Comparison of ENCODE assay signal across 7 cellular contexts in the genomic region with DNA sequence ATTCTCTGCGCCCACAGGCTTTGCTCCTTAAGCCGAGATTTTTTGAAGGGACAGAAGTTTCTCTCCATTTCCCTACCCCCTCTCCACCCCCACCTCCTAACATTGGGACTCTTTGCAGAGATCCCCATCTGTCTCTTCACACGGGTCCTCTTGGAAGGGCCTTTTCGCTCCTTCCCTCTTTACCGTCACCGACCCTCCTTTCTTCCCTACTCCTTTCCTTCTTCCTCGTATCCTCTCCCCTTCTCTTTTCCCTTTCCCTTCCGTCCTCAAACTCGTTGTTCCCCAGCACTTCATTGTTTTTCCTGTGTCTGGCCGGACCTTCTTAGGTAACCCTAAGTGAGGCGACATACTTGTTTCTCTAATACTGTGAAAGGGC. TPM values are rescaled to one million over a fixed set of nuclear protein-coding genes. Genes with fewer than 3 reads are reported as not detected.
DNase-seq lines count a peak whose midpoint lies in the region; ATAC-seq and TF ChIP-seq lines count a peak whose summit lies in the region.

No MANE protein-coding gene starts in this region.

- CTCF ChIA-PET in activated CD8-positive, alpha-beta T cell treated with anti-CD3 and anti-CD28 coated beads, Interleukin-2, amount 10 ng/mL, durations not matched to agents 7 days and 5 days (lab: Charles Lee) = interaction anchor here (1.5 to 3.4 kb wide), 3 partner anchors 10 to 73 kb away, joined by 8 to 16 read pairs (median 16); no protein-coding TSS in a partner anchor

- DNase-seq in HFFc6 (no peak), OCI-M1 (lab: John Stamatoyannopoulos, UW) (no peak)
- no peak for DNase-seq in activated CD8-positive, alpha-beta T cell treated with anti-CD3 and anti-CD28 coated beads, Interleukin-2, amount 10 ng/mL, durations not matched to agents 7 days and 5 days
- no peak for DNase-seq in stimulated activated naive CD8-positive, alpha-beta T cell treated with anti-CD3 and anti-CD28 coated beads, Interleukin-15, amount 100 ng/mL, for 72 hours

- TF ChIP-seq CTCF in HFFc6 (IDR thresholded peaks at IDR 0.05) = no peak

- peak overlapping the region; percentile 97 for H3K4me3 ChIP-seq in iPS-18c (ENCODE audit: insufficient read depth, low read depth, low read length)

- H3K9me3 Mint-ChIP-seq in HFFc6 = no peaks in the 10 kb centered on the region
- H3K9me3 Mint-ChIP-seq in activated CD8-positive, alpha-beta T cell treated with anti-CD3 and anti-CD28 coated beads, Interleukin-2, amount 10 ng/mL, durations not matched to agents 7 days and 5 days (ENCODE audit: insufficient read depth) = no peaks in the 10 kb centered on the region
- H3K9me3 Mint-ChIP-seq in stimulated activated naive CD8-positive, alpha-beta T cell treated with anti-CD3 and anti-CD28 coated beads, Interleukin-15, amount 100 ng/mL, for 72 hours = no peaks in the 10 kb centered on the region

- H3K9me3 ChIP-seq in iPS-18c (ENCODE audit: control insufficient read depth, insufficient read depth, low read length) = no peaks in the 10 kb centered on the region

- peak overlapping the region; percentile 67 for H3K27ac Mint-ChIP-seq in HFFc6
- H3K27ac Mint-ChIP-seq in activated CD8-positive, alpha-beta T cell treated with anti-CD3 and anti-CD28 coated beads, Interleukin-2, amount 10 ng/mL, durations not matched to agents 7 days and 5 days = peak overlapping the region; percentile 84
- peak overlapping the region; percentile 85 to 94 for H3K27ac Mint-ChIP-seq in stimulated activated naive CD8-positive, alpha-beta T cell treated with anti-CD3 and anti-CD28 coated beads, Interleukin-15, amount 100 ng/mL, for 72 hours

- peak overlapping the region; percentile 94 for H3K4me3 Mint-ChIP-seq in HFFc6
- H3K4me3 Mint-ChIP-seq in activated CD8-positive, alpha-beta T cell treated with anti-CD3 and anti-CD28 coated beads, Interleukin-2, amount 10 ng/mL, durations not matched to agents 7 days and 5 days = peak overlapping the region; percentile 91
- peak overlapping the region; percentile 84 to 98 for H3K4me3 Mint-ChIP-seq in stimulated activated naive CD8-positive, alpha-beta T cell treated with anti-CD3 and anti-CD28 coated beads, Interleukin-15, amount 100 ng/mL, for 72 hours

- H3K27me3 Mint-ChIP-seq in HFFc6 (ENCODE audit: insufficient read depth) = no peaks in the 10 kb centered on the region; the same call in 1 of the 2 replicates
- H3K27me3 Mint-ChIP-seq in activated CD8-positive, alpha-beta T cell treated with anti-CD3 and anti-CD28 coated beads, Interleukin-2, amount 10 ng/mL, durations not matched to agents 7 days and 5 days (ENCODE audit: low read depth) = no peaks in the 10 kb centered on the region
- H3K27me3 Mint-ChIP-seq in stimulated activated naive CD8-positive, alpha-beta T cell treated with anti-CD3 and anti-CD28 coated beads, Interleukin-15, amount 100 ng/mL, for 72 hours = no peaks in the 10 kb centered on the region

- peaks cover 7% of the 10 kb centered on the region; the same call in 1 of the 2 replicates for H3K36me3 Mint-ChIP-seq in HFFc6 (ENCODE audit: low read depth)
- peaks cover 10% of the 10 kb centered on the region for H3K36me3 Mint-ChIP-seq in activated CD8-positive, alpha-beta T cell treated with anti-CD3 and anti-CD28 coated beads, Interleukin-2, amount 10 ng/mL, durations not matched to agents 7 days and 5 days (ENCODE audit: low read depth)

- peaks cover 49% of the 10 kb centered on the region for H3K4me1 Mint-ChIP-seq in HFFc6 (ENCODE audit: low read depth)
- H3K4me1 Mint-ChIP-seq in activated CD8-positive, alpha-beta T cell treated with anti-CD3 and anti-CD28 coated beads, Interleukin-2, amount 10 ng/mL, durations not matched to agents 7 days and 5 days (ENCODE audit: low read depth) = peaks cover 50% of the 10 kb centered on the region
- H3K4me1 Mint-ChIP-seq in stimulated activated naive CD8-positive, alpha-beta T cell treated with anti-CD3 and anti-CD28 coated beads, Interleukin-15, amount 100 ng/mL, for 72 hours = peaks cover 71% of the 10 kb centered on the region

- POLR2A ChIA-PET in activated CD8-positive, alpha-beta T cell treated with anti-CD3 and anti-CD28 coated beads, Interleukin-2, amount 10 ng/mL, durations not matched to agents 7 days and 5 days (lab: Charles Lee) = interaction anchor here (1.3 kb wide), 1 partner anchor 10 kb away, joined by 5 read pairs; no protein-coding TSS in a partner anchor

- no peak for ATAC-seq in activated CD8-positive, alpha-beta T cell treated with anti-CD3 and anti-CD28 coated beads, Interleukin-2, amount 10 ng/mL, durations not matched to agents 7 days and 5 days
- no peak for ATAC-seq in stimulated activated naive CD8-positive, alpha-beta T cell treated with anti-CD3 and anti-CD28 coated beads, Interleukin-15, amount 100 ng/mL, for 72 hours
- ATAC-seq in HG02981 (IDR thresholded peaks at IDR 0.05; ENCODE audit: unreplicated experiment) (no peak), GM19467 (IDR thresholded peaks at IDR 0.05; ENCODE audit: unreplicated experiment) (no peak)

RNA-seq across cellular contexts. Expression of gene COPS7B, which starts 0.7 kb away (rescaled TPM):
- total RNA-seq in HFFc6 (2021; fragmentation: NEBNext Ultra II Directional; extraction: Animal tissue kit (Norgen Biotek cat#: 25700)) = 10 to 100 TPM; 34.9 to 45.6 (median 40.9) TPM
- total RNA-seq in activated CD8-positive, alpha-beta T cell treated with anti-CD3 and anti-CD28 coated beads, Interleukin-2, amount 10 ng/mL, durations not matched to agents 7 days and 5 days = 10 to 100 TPM; 47.5 to 47.7 TPM

RNA-seq across cellular contexts. Expression of gene PDE6D, which starts 5.8 kb away (rescaled TPM):
- total RNA-seq in HFFc6 (2021; fragmentation: NEBNext Ultra II Directional; extraction: Animal tissue kit (Norgen Biotek cat#: 25700)) = 10 to 100 TPM; 20.1 to 24.7 (median 22.4) TPM
- total RNA-seq in activated CD8-positive, alpha-beta T cell treated with anti-CD3 and anti-CD28 coated beads, Interleukin-2, amount 10 ng/mL, durations not matched to agents 7 days and 5 days = 10 to 100 TPM; 31.9 to 35.1 TPM
